20 cellular contexts compared by ENCODE assay signal in genomic region chr7:132419538-132419937, GRCh38.
DNase-seq lines count a peak whose midpoint lies in the region; ATAC-seq and TF ChIP-seq lines count a peak whose summit lies in the region.
"Had no signal": no experiment of that assay in that cellular context is flagged by ENCODE, and none has a peak within 500 bp of the region (broad histone marks: within the 10 kb centered on the region; RNA-seq: fewer than 3 reads in every experiment).

No MANE protein-coding gene starts in this region.

- TF ChIP-seq CTCF in SK-N-SH (IDR thresholded peaks at IDR 0.05) (no peak), CD14-positive monocyte (IDR thresholded peaks at IDR 0.05) (no peak)

- H3K27me3 ChIP-seq in MG63 = peaks cover 2% of the 10 kb centered on the region
- H3K27me3 ChIP-seq in SK-N-SH (ENCODE audit: insufficient read depth) = no peaks in the 10 kb centered on the region
- H3K27me3 ChIP-seq: tibial artery had no signal

- H2AFZ ChIP-seq in SK-N-SH (ENCODE audit: low read depth) = no peak overlapping the region

- TF ChIP-seq EP300 in SK-N-SH (IDR thresholded peaks at IDR 0.05; ENCODE audit: borderline replicate concordance in 1 of 2, low read depth in 1 of 2, low read length in 1 of 2) = peak; percentile 34 to 91; a peak in 3 of 4 replicates

- no peak overlapping the region for H3K4me2 ChIP-seq in SK-N-SH

- 13% methylated on average over 1 of the region's 1 CpG for WGBS in SK-N-SH (ENCODE audit: low lambda C conversion rate)

- intact Hi-C loops in CD14-positive monocyte (cut with micrococcal nuclease) = no loop called here

- H3K9ac ChIP-seq in SK-N-SH = no peak overlapping the region

- no peaks in the 10 kb centered on the region for H3K36me3 Mint-ChIP-seq in CD14-positive monocyte

- H3K27ac ChIP-seq in SK-N-SH (ENCODE audit: low read depth in 2 of 2, low read length in 1 of 2) = peak overlapping the region; percentile 5 to 59; a peak in 2 of 4 replicates
- H3K27ac ChIP-seq: tibial artery, WERI-Rb-1 had no signal

- CTCF ChIA-PET in SK-N-SH (lab: Yijun Ruan, JAX) = interaction anchor here (1.0 to 1.5 kb wide), 3 partner anchors 10 to 101 kb away, joined by 3 to 7 read pairs (median 4); no protein-coding TSS in a partner anchor

- no peaks in the 10 kb centered on the region for H3F3A ChIP-seq in SK-N-SH (replicated peaks; ENCODE audit: insufficient read depth)

- peaks cover 10% of the 10 kb centered on the region for H3K4me1 Mint-ChIP-seq in CD14-positive monocyte
- H3K4me1 Mint-ChIP-seq: IgD-negative memory B cell had no signal

- POLR2A ChIA-PET in SK-N-SH (lab: Yijun Ruan, JAX) = interaction anchor here (1.2 kb wide), 1 partner anchor 17 kb away, joined by 3 read pairs; no protein-coding TSS in a partner anchor

- TF ChIP-seq RAD21 in SK-N-SH (IDR thresholded peaks at IDR 0.05; ENCODE audit: low read length) = no peak

- H3K79me2 ChIP-seq in SK-N-SH (ENCODE audit: insufficient read depth) = no peaks in the 10 kb centered on the region

- no peaks in the 10 kb centered on the region for H3K9me2 ChIP-seq in SK-N-SH

- H3K27me3 Mint-ChIP-seq in CD14-positive monocyte (ENCODE audit: low read depth in 3 of 3) = peaks cover 2 to 12% (median 9%) of the 10 kb centered on the region in 3 donors
- H3K27me3 Mint-ChIP-seq: CD4-positive, alpha-beta T cell had no signal

- peaks cover 3 to 9% (median 6%) of the 10 kb centered on the region in 7 donors for H3K9me3 Mint-ChIP-seq in CD14-positive monocyte
- H3K9me3 Mint-ChIP-seq: HFFc6 had no signal

- H3K36me3 ChIP-seq in MG63 (no peaks in the 10 kb centered on the region), SK-N-SH (replicated peaks in 1 of 2; ENCODE audit: control insufficient read depth in 1 of 2, insufficient read depth in 2 of 2, low read length in 1 of 2) (no peaks in the 10 kb centered on the region)
- H3K36me3 ChIP-seq: tibial artery, WERI-Rb-1 had no signal

- H3K4me3 Mint-ChIP-seq in CD14-positive monocyte = no peak overlapping the region
- H3K4me3 Mint-ChIP-seq: CD4-positive, alpha-beta T cell; HFFc6; IgD-negative memory B cell had no signal

- H3K9me3 ChIP-seq in MG63 (no peaks in the 10 kb centered on the region), SK-N-SH (no peaks in the 10 kb centered on the region)
- H3K9me3 ChIP-seq: tibial artery had no signal

- H3K27ac Mint-ChIP-seq in CD14-positive monocyte = no peak overlapping the region
- H3K27ac Mint-ChIP-seq: CD4-positive, alpha-beta T cell; HFFc6; IgD-negative memory B cell had no signal

- DNase-seq in MG63 = peak; percentile 8
- DNase-seq in SK-N-SH = no peak
- peak; percentile 98 for DNase-seq in dermis microvascular lymphatic vessel endothelial cell (ENCODE audit: low read depth in 2 of 2)
- DNase-seq in left kidney (ENCODE audit: low read depth, low spot score) = peak; percentile 79
- DNase-seq in DMS79 treated with DMSO at 0.1 percent for 48 hours (lab: John Stamatoyannopoulos, UW) = no peak
- DNase-seq in CD14-positive monocyte (ENCODE audit: low spot score) = no peak
- DNase-seq in epidermal melanocyte (ENCODE audit: insufficient read length, low spot score) = no peak
- DNase-seq: activated CD4-positive, alpha-beta T cell treated with anti-CD3 and anti-CD28 coated beads, Interleukin-2, amount 50 U/mL, for 4 hours; activated gamma-delta T cell treated with Interleukin-2 at 50 U/mL for 16 hours; amygdala; CD4-positive, alpha-beta T cell; foreskin melanocyte; HFFc6; NCI-H2029 treated with DMSO at 0.1 percent for 48 hours; stimulated activated CD4-positive, alpha-beta T cell treated with anti-CD3 and anti-CD28 coated beads, Interleukin-1b, Interleukin-23, amount 100 ng/mL, for 48 hours; stimulated activated naive CD4-positive, alpha-beta T cell; tibial artery; WERI-Rb-1 had no signal

- ATAC-seq in GM21786 (IDR thresholded peaks at IDR 0.05; ENCODE audit: unreplicated experiment) = no peak

- H3K4me3 ChIP-seq in MG63 (no peak overlapping the region), SK-N-SH (ENCODE audit: low read depth in 2 of 2, low read length in 1 of 2) (no peak overlapping the region)
- H3K4me3 ChIP-seq: tibial artery had no signal

- peaks cover 0 to 61% of the 10 kb centered on the region in 2 experiments; a peak in 2 of 4 replicates for H3K4me1 ChIP-seq in SK-N-SH (ENCODE audit: control insufficient read depth in 1 of 2, insufficient read depth in 2 of 2, low read depth in 1 of 2, low read length in 1 of 2)

- no peaks in the 10 kb centered on the region for H4K20me1 ChIP-seq in SK-N-SH (ENCODE audit: insufficient read depth)

TF ChIP-seq in SK-N-SH, 30 proteins besides CTCF, POLR2A, EP300 and RAD21 (continues in another document):
- TF ChIP-seq MEF2A (IDR thresholded peaks at IDR 0.05; ENCODE audit: borderline replicate concordance, low read depth) = no peak
- TF ChIP-seq IRF3 (IDR thresholded peaks at IDR 0.05; ENCODE audit: low read depth, low read length) = no peak
- TF ChIP-seq USF2 (IDR thresholded peaks at IDR 0.05; ENCODE audit: borderline replicate concordance, low read depth, low read length) = no peak
- peak; percentile 39 for TF ChIP-seq JUND (IDR thresholded peaks at IDR 0.05)
- no peak for TF ChIP-seq TAF1 (IDR thresholded peaks at IDR 0.05; ENCODE audit: borderline replicate concordance, low read depth, low read length)
- no peak for TF ChIP-seq SMC3 (IDR thresholded peaks at IDR 0.05; ENCODE audit: low read depth, low read length)
- TF ChIP-seq TEAD4 (IDR thresholded peaks at IDR 0.05; ENCODE audit: borderline replicate concordance, insufficient read depth) = no peak
- TF ChIP-seq ZBTB33 (IDR thresholded peaks at IDR 0.05; ENCODE audit: borderline replicate concordance, low read depth) = no peak
- TF ChIP-seq NFIC (IDR thresholded peaks at IDR 0.05; ENCODE audit: borderline replicate concordance) = peak; percentile 25; the same call in 1 of the 2 replicates
- no peak for TF ChIP-seq FOXM1 (IDR thresholded peaks at IDR 0.05; ENCODE audit: low read depth)
- TF ChIP-seq REST (IDR thresholded peaks at IDR 0.05; ENCODE audit: low read depth, low read length) = no peak
- peak; percentile 26; the same call in 1 of the 2 replicates for TF ChIP-seq RXRA (IDR thresholded peaks at IDR 0.05; ENCODE audit: borderline replicate concordance, low read depth)
- TF ChIP-seq SIN3A (IDR thresholded peaks at IDR 0.05; ENCODE audit: borderline replicate concordance, low read depth, low read length) = no peak
- TF ChIP-seq ELF1 (IDR thresholded peaks at IDR 0.05) = no peak
- peak; percentile 85 for TF ChIP-seq RCOR1 (IDR thresholded peaks at IDR 0.05; ENCODE audit: low read length)

Comparison
In these comparisons a context has a peak if more than half of its experiments do, and no peak if none do; other contexts are left out.
1. DNase-seq: peak in MG63 (single experiment), dermis microvascular lymphatic vessel endothelial cell (2 of 2) and left kidney (single experiment); none in SK-N-SH (single experiment), DMS79 treated with DMSO at 0.1 percent for 48 hours (single experiment), CD14-positive monocyte (single experiment) and epidermal melanocyte (single experiment).